9 cellular contexts compared by ENCODE assay signal in genomic region chr5:132421442-132421841, GRCh38. TPM values are rescaled to one million over a fixed set of nuclear protein-coding genes. Genes with fewer than 3 reads are reported as not detected.
DNase-seq lines count a peak whose midpoint lies in the region; ATAC-seq and TF ChIP-seq lines count a peak whose summit lies in the region.
"Had no signal": no experiment of that assay in that cellular context is flagged by ENCODE, and none has a peak within 500 bp of the region (broad histone marks: within the 10 kb centered on the region; RNA-seq: fewer than 3 reads in every experiment).

No MANE protein-coding gene starts in this region.

- no peaks in the 10 kb centered on the region for H3K27me3 ChIP-seq in transverse colon

- CTCF ChIA-PET in activated naive CD4-positive, alpha-beta T cell treated with anti-CD3 and anti-CD28 coated beads, Interleukin-2, amount 10 ng/mL, durations not matched to agents 7 days and 5 days (lab: Charles Lee): interaction anchor here (1.5 to 7.6 kb wide), 7 partner anchors 37 to 76 kb away, joined by 10 to 87 read pairs (median 13); no protein-coding TSS in a partner anchor
- CTCF ChIA-PET in activated CD8-positive, alpha-beta T cell treated with anti-CD3 and anti-CD28 coated beads, Interleukin-2, amount 10 ng/mL, durations not matched to agents 7 days and 5 days (lab: Charles Lee): interaction anchor here (1.4 to 1.7 kb wide), 2 partner anchors 10 to 45 kb away, joined by 16 to 32 read pairs; no protein-coding TSS in a partner anchor

- peak overlapping the region; percentile 96 to 99 (median 99) for H3K27ac ChIP-seq in transverse colon

- in situ Hi-C loops in transverse colon (cut with MboI; ENCODE audit: low pct_ligation_motif_present in 1 of 4, low pct_unique_long_range_greater_than_20kb in 1 of 4, low sequenced_read_pairs in 3 of 4): loop anchor here in 2 of 4 donors (5.0 to 10.0 kb wide), 2 partner anchors 51 to 53 kb away; no protein-coding TSS in a partner anchor

- no peak for TF ChIP-seq CTCF in transverse colon (IDR thresholded peaks at IDR 0.05)

- H3K4me1 Mint-ChIP-seq in activated naive CD4-positive, alpha-beta T cell treated with anti-CD3 and anti-CD28 coated beads, Interleukin-2, amount 10 ng/mL, durations not matched to agents 7 days and 5 days: peaks cover 100% of the 10 kb centered on the region
- peaks cover 99% of the 10 kb centered on the region for H3K4me1 Mint-ChIP-seq in activated CD8-positive, alpha-beta T cell treated with anti-CD3 and anti-CD28 coated beads, Interleukin-2, amount 10 ng/mL, durations not matched to agents 7 days and 5 days (ENCODE audit: low read depth)
- peaks cover 76% of the 10 kb centered on the region for H3K4me1 Mint-ChIP-seq in memory B cell

- H3K4me3 ChIP-seq in transverse colon: no peak overlapping the region

- peak overlapping the region; percentile 90 for H3K27ac Mint-ChIP-seq in activated naive CD4-positive, alpha-beta T cell treated with anti-CD3 and anti-CD28 coated beads, Interleukin-2, amount 10 ng/mL, durations not matched to agents 7 days and 5 days
- peak overlapping the region; percentile 91 for H3K27ac Mint-ChIP-seq in activated CD8-positive, alpha-beta T cell treated with anti-CD3 and anti-CD28 coated beads, Interleukin-2, amount 10 ng/mL, durations not matched to agents 7 days and 5 days
- peak overlapping the region; percentile 93 for H3K27ac Mint-ChIP-seq in memory B cell

- ATAC-seq in activated CD8-positive, alpha-beta T cell treated with anti-CD3 and anti-CD28 coated beads, Interleukin-2, amount 10 ng/mL, durations not matched to agents 7 days and 5 days: no peak
- ATAC-seq in memory B cell (ENCODE audit: low read depth): no peak

- POLR2A ChIA-PET in activated CD8-positive, alpha-beta T cell treated with anti-CD3 and anti-CD28 coated beads, Interleukin-2, amount 10 ng/mL, durations not matched to agents 7 days and 5 days (lab: Charles Lee): interaction anchor here (1.6 to 1.7 kb wide), 3 partner anchors 12 to 69 kb away, joined by 3 to 57 read pairs (median 32); partner anchors contain the start of gene IRF1

- H3K9me3 Mint-ChIP-seq in activated naive CD4-positive, alpha-beta T cell treated with anti-CD3 and anti-CD28 coated beads, Interleukin-2, amount 10 ng/mL, durations not matched to agents 7 days and 5 days: no peaks in the 10 kb centered on the region
- no peaks in the 10 kb centered on the region for H3K9me3 Mint-ChIP-seq in activated CD8-positive, alpha-beta T cell treated with anti-CD3 and anti-CD28 coated beads, Interleukin-2, amount 10 ng/mL, durations not matched to agents 7 days and 5 days (ENCODE audit: insufficient read depth)
- no peaks in the 10 kb centered on the region for H3K9me3 Mint-ChIP-seq in memory B cell

- no peak for TF ChIP-seq POLR2A in transverse colon (IDR thresholded peaks at IDR 0.05)

- no peaks in the 10 kb centered on the region for H3K27me3 Mint-ChIP-seq in activated naive CD4-positive, alpha-beta T cell treated with anti-CD3 and anti-CD28 coated beads, Interleukin-2, amount 10 ng/mL, durations not matched to agents 7 days and 5 days
- H3K27me3 Mint-ChIP-seq in activated CD8-positive, alpha-beta T cell treated with anti-CD3 and anti-CD28 coated beads, Interleukin-2, amount 10 ng/mL, durations not matched to agents 7 days and 5 days (ENCODE audit: low read depth): no peaks in the 10 kb centered on the region
- no peaks in the 10 kb centered on the region for H3K27me3 Mint-ChIP-seq in memory B cell

- TF ChIP-seq EP300 in transverse colon (IDR thresholded peaks at IDR 0.05; ENCODE audit: low read depth): no peak

- peaks cover 70% of the 10 kb centered on the region for H3K36me3 Mint-ChIP-seq in activated naive CD4-positive, alpha-beta T cell treated with anti-CD3 and anti-CD28 coated beads, Interleukin-2, amount 10 ng/mL, durations not matched to agents 7 days and 5 days
- H3K36me3 Mint-ChIP-seq in activated CD8-positive, alpha-beta T cell treated with anti-CD3 and anti-CD28 coated beads, Interleukin-2, amount 10 ng/mL, durations not matched to agents 7 days and 5 days (ENCODE audit: low read depth): peaks cover 83% of the 10 kb centered on the region
- peaks cover 20% of the 10 kb centered on the region for H3K36me3 Mint-ChIP-seq in memory B cell

- H3K36me3 ChIP-seq in transverse colon: no peaks in the 10 kb centered on the region

- H3K4me3 Mint-ChIP-seq in activated naive CD4-positive, alpha-beta T cell treated with anti-CD3 and anti-CD28 coated beads, Interleukin-2, amount 10 ng/mL, durations not matched to agents 7 days and 5 days: peak overlapping the region; percentile 62
- H3K4me3 Mint-ChIP-seq in activated CD8-positive, alpha-beta T cell treated with anti-CD3 and anti-CD28 coated beads, Interleukin-2, amount 10 ng/mL, durations not matched to agents 7 days and 5 days: peak overlapping the region; percentile 69
- H3K4me3 Mint-ChIP-seq in memory B cell: peak overlapping the region; percentile 78

- intact Hi-C loops in transverse colon (cut with DNase I; ENCODE audit: low total_unique reads): no loop called here

- H3K9me3 ChIP-seq in transverse colon: no peaks in the 10 kb centered on the region

- DNase-seq in activated naive CD4-positive, alpha-beta T cell treated with anti-CD3 and anti-CD28 coated beads, Interleukin-2, amount 10 ng/mL, durations not matched to agents 7 days and 5 days: no peak
- no peak for DNase-seq in activated naive CD4-positive, alpha-beta T cell treated with anti-CD3 and anti-CD28 coated beads, Interleukin-2, amount 50 U/mL, for 16 hours
- no peak for DNase-seq in activated CD8-positive, alpha-beta T cell treated with anti-CD3 and anti-CD28 coated beads, Interleukin-2, amount 10 ng/mL, durations not matched to agents 7 days and 5 days
- DNase-seq in memory B cell (ENCODE audit: low spot score in 2 of 2): no peak
- DNase-seq in transverse colon: no peak
- DNase-seq in OCI-M1 (lab: John Stamatoyannopoulos, UW): no peak
- no peak for DNase-seq in DMS153 (lab: John Stamatoyannopoulos, UW)
- DNase-seq in NCI-H524 treated with DMSO at 0.1 percent for 48 hours (lab: John Stamatoyannopoulos, UW): no peak
- DNase-seq: NCI-H1048 had no signal

- H3K4me1 ChIP-seq in transverse colon: peaks cover 67 to 94% (median 82%) of the 10 kb centered on the region in 4 donors

RNA-seq across cellular contexts. Expression of gene SLC22A5, which starts 51.9 kb away (rescaled TPM):
- 1 to 10 TPM; 2.2 to 3.5 TPM for total RNA-seq in activated CD8-positive, alpha-beta T cell treated with anti-CD3 and anti-CD28 coated beads, Interleukin-2, amount 10 ng/mL, durations not matched to agents 7 days and 5 days
- 100 to 1,000 TPM in 1 of 4 donors, 10 to 100 TPM in 3; 34.6 to 129 (median 67.8) TPM for total RNA-seq in transverse colon

Comparison
In these comparisons a context has a peak if more than half of its experiments do, and no peak if none do; other contexts are left out.
1. RNA of gene SLC22A5, which starts 51.9 kb away (total RNA-seq): 34.6 to 129 TPM in transverse colon; 2.2 to 3.5 TPM in activated CD8-positive, alpha-beta T cell treated with anti-CD3 and anti-CD28 coated beads, Interleukin-2, amount 10 ng/mL, durations not matched to agents 7 days and 5 days; every median in the first group is over 4 times any median in the second.
2. Peak in every context shown above with its lines, with median percentiles within 50 percentile points of each other: H3K27ac Mint-ChIP-seq and H3K4me3 Mint-ChIP-seq.